In genomic region chr9:136245194-136246150, GRCh38 we compare ENCODE assay signal across 8 cellular contexts. TPM values are rescaled to one million over a fixed set of nuclear protein-coding genes. Genes with fewer than 3 reads are reported as not detected.
DNase-seq lines count a peak whose midpoint lies in the region; ATAC-seq, FAIRE-seq and TF ChIP-seq lines count a peak whose summit lies in the region.

Gene QSOX2, minus strand, starts transcription at chr9:136245812. Its CDS starts 9 bp downstream, at chr9:136245803.

- H3K27ac ChIP-seq in small intestine (ENCODE audit: low read depth in 1 of 2, low read length in 1 of 2), result no peak within 1 kb of the TSS

- H3K27me3 ChIP-seq in bronchial epithelial cell (ENCODE audit: control insufficient read depth, insufficient read depth, low read length) (peaks cover 7% of the 10 kb centered on the region), small intestine (ENCODE audit: control insufficient read depth in 2 of 2, insufficient read depth in 2 of 2, low read length in 2 of 2) (no peaks in the 10 kb centered on the region)

- WGBS in small intestine, 3 donors, result 1% methylated on average over 54 to 113 of the region's 113 CpGs

- H3K4me1 ChIP-seq in small intestine (ENCODE audit: control insufficient read depth in 2 of 2, insufficient read depth in 1 of 2, low read depth in 1 of 2, low read length in 1 of 2), result peaks cover 3% of the 10 kb centered on the region in 2 donors

- CTCF ChIA-PET in WTC11 (lab: Charles Lee), result interaction anchor here (0.5 to 1.1 kb wide), 4 partner anchors 11 to 226 kb away, joined by 3 to 4 read pairs (median 3); no protein-coding TSS in a partner anchor

- H3K4me3 ChIP-seq in bronchial epithelial cell (ENCODE audit: low read depth, low read length) (peak within 1 kb of the TSS; percentile 72), small intestine (ENCODE audit: low read depth in 1 of 2, low read length in 2 of 2) (peak within 1 kb of the TSS; percentile 60 to 90)

- H3K4me3 Mint-ChIP-seq in WTC11, result peak within 1 kb of the TSS; percentile 92

- TF ChIP-seq CTCF in GM10266 (IDR thresholded peaks at IDR 0.05; ENCODE audit: control insufficient read depth, insufficient read depth, low read depth, missing control alignments), result no peak
- no peak for TF ChIP-seq CTCF in WTC11 (IDR thresholded peaks at IDR 0.05)
- TF ChIP-seq CTCF in bronchial epithelial cell (IDR thresholded peaks at IDR 0.05; ENCODE audit: insufficient read depth, low read length, severe bottlenecking), result no peak

- peaks cover 7% of the 10 kb centered on the region for H3K27me3 Mint-ChIP-seq in WTC11 (ENCODE audit: low read depth)

- H3K36me3 ChIP-seq in bronchial epithelial cell (ENCODE audit: control insufficient read depth, insufficient read depth, low read length) (peaks cover 4% of the 10 kb centered on the region), small intestine (ENCODE audit: control insufficient read depth in 2 of 2, insufficient read depth in 2 of 2, low read length in 2 of 2) (no peaks in the 10 kb centered on the region)

- no peaks in the 10 kb centered on the region for H3K9me3 Mint-ChIP-seq in WTC11

- H3K36me3 Mint-ChIP-seq in WTC11, result no peaks in the 10 kb centered on the region

- POLR2A ChIA-PET in WTC11 (lab: Charles Lee), result no interaction called here

- H3K9me3 ChIP-seq in small intestine (ENCODE audit: control insufficient read depth, low read depth), result no peaks in the 10 kb centered on the region

- ATAC-seq in HG02852 (IDR thresholded peaks at IDR 0.05; ENCODE audit: unreplicated experiment), result peak; percentile 37
- ATAC-seq in WTC11, result peak; percentile 53
- ATAC-seq in GM21786 (IDR thresholded peaks at IDR 0.05; ENCODE audit: unreplicated experiment), result no peak

- H3K4me1 Mint-ChIP-seq in WTC11, result peaks cover 37% of the 10 kb centered on the region

- peak within 1 kb of the TSS; percentile 76 for H3K27ac Mint-ChIP-seq in WTC11

- FAIRE-seq in bronchial epithelial cell (lab: Jason Lieb, UNC) (no peak), small intestine (lab: Jason Lieb, UNC) (no peak)

- DNase-seq in GM10266 (ENCODE audit: extremely low spot score), result peak; percentile 97
- DNase-seq in NCI-H2171 (lab: John Stamatoyannopoulos, UW), result peak; percentile 93
- peak; percentile 75 for DNase-seq in WTC11 (ENCODE audit: low spot score)
- peak; percentile 27 for DNase-seq in bronchial epithelial cell (ENCODE audit: low read depth)
- peak; percentile 95 for DNase-seq in iPS-NIHi7 (ENCODE audit: extremely low spot score)
- DNase-seq in small intestine, result peak; percentile 68

TF ChIP-seq in WTC11, 78 proteins besides CTCF, POLR2A, EP300 and RAD21 (continues in another document):
- TF ChIP-seq FOXP1 (CRISPR knock-in tag; IDR thresholded peaks at IDR 0.05; ENCODE audit: borderline replicate concordance) (peak; percentile 73; the same call in 1 of the 2 replicates), CDX4 (CRISPR knock-in tag; IDR thresholded peaks at IDR 0.05; ENCODE audit: borderline replicate concordance) (no peak), FOXK1 (CRISPR knock-in tag; IDR thresholded peaks at IDR 0.05) (no peak), FOXP4 (CRISPR knock-in tag; IDR thresholded peaks at IDR 0.05) (peak; percentile 50; the same call in 1 of the 2 replicates), ZNF317 (CRISPR knock-in tag; IDR thresholded peaks at IDR 0.05; ENCODE audit: borderline replicate concordance, low read depth) (no peak), ZNF138 (CRISPR knock-in tag; conservative IDR thresholded peaks at IDR 0.05) (no peak), IRF1 (CRISPR knock-in tag; IDR thresholded peaks at IDR 0.05) (no peak), ZNF416 (CRISPR knock-in tag; IDR thresholded peaks at IDR 0.05) (peak; percentile 69; the same call in 1 of the 2 replicates), ZNF121 (CRISPR knock-in tag; IDR thresholded peaks at IDR 0.05) (no peak), USF1 (CRISPR knock-in tag; IDR thresholded peaks at IDR 0.05) (peak; percentile 84), KAT7 (CRISPR knock-in tag; IDR thresholded peaks at IDR 0.05; ENCODE audit: borderline replicate concordance) (0 out of 2 replicates have a peak, but pooled peaks have one; percentile 72), IRF2 (CRISPR knock-in tag; IDR thresholded peaks at IDR 0.05; ENCODE audit: borderline replicate concordance, low read depth) (no peak), CBFB (CRISPR knock-in tag; IDR thresholded peaks at IDR 0.05; ENCODE audit: low read depth) (no peak)
- TF ChIP-seq, protein P1, sequence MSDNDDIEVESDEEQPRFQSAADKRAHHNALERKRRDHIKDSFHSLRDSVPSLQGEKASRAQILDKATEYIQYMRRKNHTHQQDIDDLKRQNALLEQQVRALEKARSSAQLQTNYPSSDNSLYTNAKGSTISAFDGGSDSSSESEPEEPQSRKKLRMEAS (CRISPR knock-in tag; IDR thresholded peaks at IDR 0.05), result no peak; the same call in 1 of the 2 replicates
- TF ChIP-seq, protein P2, sequence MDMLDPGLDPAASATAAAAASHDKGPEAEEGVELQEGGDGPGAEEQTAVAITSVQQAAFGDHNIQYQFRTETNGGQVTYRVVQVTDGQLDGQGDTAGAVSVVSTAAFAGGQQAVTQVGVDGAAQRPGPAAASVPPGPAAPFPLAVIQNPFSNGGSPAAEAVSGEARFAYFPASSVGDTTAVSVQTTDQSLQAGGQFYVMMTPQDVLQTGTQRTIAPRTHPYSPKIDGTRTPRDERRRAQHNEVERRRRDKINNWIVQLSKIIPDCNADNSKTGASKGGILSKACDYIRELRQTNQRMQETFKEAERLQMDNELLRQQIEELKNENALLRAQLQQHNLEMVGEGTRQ (CRISPR knock-in tag; IDR thresholded peaks at IDR 0.05), result peak; percentile 92
- TF ChIP-seq, protein P3, sequence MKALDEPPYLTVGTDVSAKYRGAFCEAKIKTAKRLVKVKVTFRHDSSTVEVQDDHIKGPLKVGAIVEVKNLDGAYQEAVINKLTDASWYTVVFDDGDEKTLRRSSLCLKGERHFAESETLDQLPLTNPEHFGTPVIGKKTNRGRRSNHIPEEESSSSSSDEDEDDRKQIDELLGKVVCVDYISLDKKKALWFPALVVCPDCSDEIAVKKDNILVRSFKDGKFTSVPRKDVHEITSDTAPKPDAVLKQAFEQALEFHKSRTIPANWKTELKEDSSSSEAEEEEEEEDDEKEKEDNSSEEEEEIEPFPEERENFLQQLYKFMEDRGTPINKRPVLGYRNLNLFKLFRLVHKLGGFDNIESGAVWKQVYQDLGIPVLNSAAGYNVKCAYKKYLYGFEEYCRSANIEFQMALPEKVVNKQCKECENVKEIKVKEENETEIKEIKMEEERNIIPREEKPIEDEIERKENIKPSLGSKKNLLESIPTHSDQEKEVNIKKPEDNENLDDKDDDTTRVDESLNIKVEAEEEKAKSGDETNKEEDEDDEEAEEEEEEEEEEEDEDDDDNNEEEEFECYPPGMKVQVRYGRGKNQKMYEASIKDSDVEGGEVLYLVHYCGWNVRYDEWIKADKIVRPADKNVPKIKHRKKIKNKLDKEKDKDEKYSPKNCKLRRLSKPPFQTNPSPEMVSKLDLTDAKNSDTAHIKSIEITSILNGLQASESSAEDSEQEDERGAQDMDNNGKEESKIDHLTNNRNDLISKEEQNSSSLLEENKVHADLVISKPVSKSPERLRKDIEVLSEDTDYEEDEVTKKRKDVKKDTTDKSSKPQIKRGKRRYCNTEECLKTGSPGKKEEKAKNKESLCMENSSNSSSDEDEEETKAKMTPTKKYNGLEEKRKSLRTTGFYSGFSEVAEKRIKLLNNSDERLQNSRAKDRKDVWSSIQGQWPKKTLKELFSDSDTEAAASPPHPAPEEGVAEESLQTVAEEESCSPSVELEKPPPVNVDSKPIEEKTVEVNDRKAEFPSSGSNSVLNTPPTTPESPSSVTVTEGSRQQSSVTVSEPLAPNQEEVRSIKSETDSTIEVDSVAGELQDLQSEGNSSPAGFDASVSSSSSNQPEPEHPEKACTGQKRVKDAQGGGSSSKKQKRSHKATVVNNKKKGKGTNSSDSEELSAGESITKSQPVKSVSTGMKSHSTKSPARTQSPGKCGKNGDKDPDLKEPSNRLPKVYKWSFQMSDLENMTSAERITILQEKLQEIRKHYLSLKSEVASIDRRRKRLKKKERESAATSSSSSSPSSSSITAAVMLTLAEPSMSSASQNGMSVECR (CRISPR knock-in tag; IDR thresholded peaks at IDR 0.05; ENCODE audit: borderline replicate concordance), result no peak

RNA-seq across cellular contexts. Expression of gene QSOX2, which starts in this region (rescaled TPM):
- total RNA-seq in WTC11 (2021) (31.7 to 33.4 TPM (median 33.2 TPM) in 3 replicates), bronchial epithelial cell (10.6 and 12.1 TPM in 2 replicates)
- 1 to 10 TPM; 1.4 to 6.0 (median 2.7) TPM for polyA plus RNA-seq in small intestine

Comparison
In these comparisons a context has a peak if more than half of its experiments do, and no peak if none do; other contexts are left out.
1. DNase-seq: peak in every context shown above with its lines; median percentile 97 in GM10266; 95 in iPS-NIHi7; 93 in NCI-H2171; 75 in WTC11; 68 in small intestine; 27 in bronchial epithelial cell.